In genomic region chr16:3880623-3881498, GRCh38 we compare ENCODE assay signal across 8 cellular contexts. TPM values are rescaled to one million over a fixed set of nuclear protein-coding genes. Genes with fewer than 3 reads are reported as not detected.
DNase-seq lines count a peak whose midpoint lies in the region; ATAC-seq and TF ChIP-seq lines count a peak whose summit lies in the region.

Gene CREBBP, minus strand, starts transcription at chr16:3880713. Its CDS starts 797 bp downstream, at chr16:3879916.

- intact Hi-C loops in dorsolateral prefrontal cortex (cut with DNase I) (loop anchor here (1.0 to 10.0 kb wide), 4 partner anchors 84 to 269 kb away; partner anchors contain the start of gene SLX4 (in 2 of the 2)), right lobe of liver (cut with DNase I) (no loop called here)

- no peaks in the 10 kb centered on the region for H3K27me3 ChIP-seq in BLaER1 treated with 17β-estradiol and CSF1 and Interleukin-3, amounts not matched to agents 10 nM and 100 nM
- H3K27me3 ChIP-seq in dorsolateral prefrontal cortex: no peaks in the 10 kb centered on the region
- H3K27me3 ChIP-seq in right lobe of liver: no peaks in the 10 kb centered on the region

- H3K36me3 ChIP-seq in BLaER1 treated with 17β-estradiol and CSF1 and Interleukin-3, amounts not matched to agents 10 nM and 100 nM: peaks cover 2 to 19% (median 11%) of the 10 kb centered on the region in 11 experiments; a peak in 13 of 22 replicates
- H3K36me3 ChIP-seq in right lobe of liver: no peaks in the 10 kb centered on the region

- 0% methylated on average over 17 of the region's 96 CpGs for WGBS in right lobe of liver (ENCODE audit: insufficient coverage, low coverage, low lambda C conversion rate, missing lambda C conversion rate)

- H4K20me1 ChIP-seq in BLaER1 treated with 17β-estradiol and CSF1 and Interleukin-3, amounts not matched to agents 10 nM and 100 nM: peaks cover 39 to 40% (median 40%) of the 10 kb centered on the region in 11 experiments

- no peaks in the 10 kb centered on the region for H3K9me3 ChIP-seq in BLaER1 treated with 17β-estradiol and CSF1 and Interleukin-3, amounts not matched to agents 10 nM and 100 nM (replicated peaks in 1 of 11)
- no peaks in the 10 kb centered on the region for H3K9me3 ChIP-seq in right lobe of liver

- TF ChIP-seq CTCF in dorsolateral prefrontal cortex (IDR thresholded peaks at IDR 0.05 in 54 of 56, conservative IDR thresholded peaks at IDR 0.05 in 2 of 56; ENCODE audit: low read depth in 1 of 56, partially characterized antibody in 56 of 56) (peak in 34 of 56 donors; percentile 6 to 58 (median 28)), right lobe of liver (IDR thresholded peaks at IDR 0.05) (no peak)

- peak within 1 kb of the TSS; percentile 75 to 94 (median 83) for H3K4me3 ChIP-seq in BLaER1 treated with 17β-estradiol and CSF1 and Interleukin-3, amounts not matched to agents 10 nM and 100 nM
- H3K4me3 ChIP-seq in dorsolateral prefrontal cortex (peak within 1 kb of the TSS; percentile 60 to 94 (median 86)), right lobe of liver (peak within 1 kb of the TSS; percentile 76 to 92 (median 86))

- peak within 1 kb of the TSS; percentile 98 to 100 (median 99) for H3K9ac ChIP-seq in BLaER1 treated with 17β-estradiol and CSF1 and Interleukin-3, amounts not matched to agents 10 nM and 100 nM

- peak within 1 kb of the TSS; percentile 97 to 100 (median 99) for H3K27ac ChIP-seq in BLaER1 treated with 17β-estradiol and CSF1 and Interleukin-3, amounts not matched to agents 10 nM and 100 nM
- peak within 1 kb of the TSS in 52 of 59 donors; percentile 10 to 91 (median 77) for H3K27ac ChIP-seq in dorsolateral prefrontal cortex
- H3K27ac ChIP-seq in right lobe of liver: peak within 1 kb of the TSS; percentile 79 to 88 (median 83)

- TF ChIP-seq POLR2A in right lobe of liver (IDR thresholded peaks at IDR 0.05): peak; percentile 68

- ATAC-seq in GM19372 (IDR thresholded peaks at IDR 0.05; ENCODE audit: low read depth, unreplicated experiment): peak; percentile 70
- ATAC-seq in HG03558 (IDR thresholded peaks at IDR 0.05; ENCODE audit: extremely low read depth, unreplicated experiment): peak; percentile 57
- peak; percentile 81 to 89 (median 84) for ATAC-seq in right lobe of liver

- H3K4me2 ChIP-seq in BLaER1 treated with 17β-estradiol and CSF1 and Interleukin-3, amounts not matched to agents 10 nM and 100 nM: peak within 1 kb of the TSS; percentile 96 to 100 (median 98)

- H3K4me1 ChIP-seq in BLaER1 treated with 17β-estradiol and CSF1 and Interleukin-3, amounts not matched to agents 10 nM and 100 nM: peaks cover 32 to 51% (median 35%) of the 10 kb centered on the region in 10 experiments
- H3K4me1 ChIP-seq in right lobe of liver: peaks cover 0 to 36% (median 11%) of the 10 kb centered on the region in 4 donors

- peak; percentile 90 for DNase-seq in NCI-H82 (lab: John Stamatoyannopoulos, UW)
- peak; percentile 81 to 82 for DNase-seq in activated CD4-positive, alpha-beta T cell treated with anti-CD3 and anti-CD28 coated beads, Interleukin-2, amount 50 U/mL, for 48 hours
- DNase-seq in dorsolateral prefrontal cortex: peak; percentile 65 to 91 (median 74)
- DNase-seq in right lobe of liver: peak; percentile 86 to 91 (median 90)
- DNase-seq in stimulated activated CD4-positive, alpha-beta T cell treated with anti-CD3 and anti-CD28 coated beads, Interleukin-4, amount 100 ng/mL, for 24 hours: peak; percentile 84

RNA-seq across cellular contexts. Expression of gene CREBBP, which starts in this region (rescaled TPM):
- total RNA-seq in dorsolateral prefrontal cortex (100 to 1,000 TPM in 50 of 120 experiments, 10 to 100 TPM in 70; 67.1 to 131 (median 97.4) TPM), right lobe of liver (10 to 100 TPM; 18.1 to 39.8 (median 29.2) TPM)

Comparison
In these comparisons a context has a peak if more than half of its experiments do, and no peak if none do; other contexts are left out.
1. Peak in every context shown above with its lines: DNase-seq, ATAC-seq, H3K4me3 ChIP-seq and H3K27ac ChIP-seq.
2. CTCF ChIP-seq: peak in dorsolateral prefrontal cortex (34 of 56); none in right lobe of liver (0 of 4).
3. intact Hi-C loops: an anchor here in dorsolateral prefrontal cortex (1.0 to 10.0 kb wide); none called in right lobe of liver.